8 cellular contexts compared by ENCODE assay signal in genomic region chr12:93677195-93678064, GRCh38. TPM values are rescaled to one million over a fixed set of nuclear protein-coding genes. Genes with fewer than 3 reads are reported as not detected.
DNase-seq lines count a peak whose midpoint lies in the region; ATAC-seq and TF ChIP-seq lines count a peak whose summit lies in the region.

Gene CRADD (plus strand): TSS chr12:93677375.

- peaks cover 31 to 47% (median 41%) of the 10 kb centered on the region in 3 donors for H3K4me1 Mint-ChIP-seq in CD8-positive, alpha-beta memory T cell

- peak within 1 kb of the TSS; percentile 97 for H3K27ac ChIP-seq in CD8-positive, alpha-beta memory T cell (ENCODE audit: low read depth, low read length)
- H3K27ac ChIP-seq in lung (ENCODE audit: low read depth in 1 of 2, low read length in 1 of 2): peak within 1 kb of the TSS; percentile 90 to 98

- peak within 1 kb of the TSS; percentile 99 to 100 (median 100) for H3K27ac Mint-ChIP-seq in CD8-positive, alpha-beta memory T cell

- H3K27me3 Mint-ChIP-seq in CD8-positive, alpha-beta memory T cell: peaks cover 2 to 19% of the 10 kb centered on the region in 2 donors

- no peaks in the 10 kb centered on the region for H3K9me3 Mint-ChIP-seq in CD8-positive, alpha-beta memory T cell

- WGBS in lung, 2 donors: 0% methylated on average over 41 of the region's 41 CpGs

- peak; percentile 75 to 95 (median 94) for DNase-seq in CD8-positive, alpha-beta memory T cell
- DNase-seq in HS-27A (ENCODE audit: low read depth) (peak; percentile 92), NK-92 (lab: John Stamatoyannopoulos, UW; ENCODE audit: unreplicated experiment) (peak; percentile 42), lung (ENCODE audit: low spot score) (peak; percentile 89)
- DNase-seq in activated CD8-positive, alpha-beta memory T cell treated with anti-CD3 and anti-CD28 coated beads for 24 hours: peak; percentile 89
- DNase-seq in effector CD8-positive, alpha-beta T cell (lab: John Stamatoyannopoulos, UW): peak; percentile 80
- peak; percentile 57 to 77 (median 71) for DNase-seq in stimulated activated CD4-positive, alpha-beta T cell treated with anti-CD3 and anti-CD28 coated beads, TNF-alpha, amount 100 ng/mL, for 4 hours (ENCODE audit: low read depth in 3 of 3)

- H3K4me3 Mint-ChIP-seq in CD8-positive, alpha-beta memory T cell: peak within 1 kb of the TSS; percentile 95 to 99 (median 96)

- POLR2A ChIA-PET in CD8-positive, alpha-beta memory T cell (lab: Charles Lee): interaction anchor here (0.5 to 1.4 kb wide), 8 partner anchors 106 to 1797 kb away, joined by 3 to 5 read pairs (median 4); partner anchors contain the start of genes METAP2, MRPL42 and UBE2N

- H3K4me3 ChIP-seq in CD8-positive, alpha-beta memory T cell (ENCODE audit: low read length): peak within 1 kb of the TSS; percentile 75
- peak within 1 kb of the TSS; percentile 62 for H3K4me3 ChIP-seq in lung

- CTCF ChIA-PET in CD8-positive, alpha-beta memory T cell (lab: Charles Lee): interaction anchor here (1.1 to 1.3 kb wide), 2 partner anchors 107 to 424 kb away, joined by 4 to 7 read pairs; no protein-coding TSS in a partner anchor

- peak; percentile 93 for ATAC-seq in GM19467 (IDR thresholded peaks at IDR 0.05; ENCODE audit: unreplicated experiment)
- ATAC-seq in lung (ENCODE audit: insufficient read depth, low FRiP score): peak; percentile 96

- peaks cover 20% of the 10 kb centered on the region for H3K4me1 ChIP-seq in CD8-positive, alpha-beta memory T cell (ENCODE audit: insufficient read depth, low read length)
- peaks cover 0 to 6% of the 10 kb centered on the region in 2 donors for H3K4me1 ChIP-seq in lung (ENCODE audit: control insufficient read depth in 2 of 2, insufficient read depth in 2 of 2, low read length in 2 of 2)

- no peaks in the 10 kb centered on the region for H3K36me3 ChIP-seq in CD8-positive, alpha-beta memory T cell (ENCODE audit: insufficient read depth, low read length)
- H3K36me3 ChIP-seq in lung (ENCODE audit: control insufficient read depth in 2 of 2, insufficient read depth in 2 of 2, low read length in 2 of 2): no peaks in the 10 kb centered on the region

- H3K27me3 ChIP-seq in CD8-positive, alpha-beta memory T cell (ENCODE audit: insufficient read depth, low read length, poor library complexity, severe bottlenecking): no peaks in the 10 kb centered on the region
- H3K27me3 ChIP-seq in lung (ENCODE audit: control insufficient read depth, insufficient read depth): no peaks in the 10 kb centered on the region

- no peak for TF ChIP-seq CTCF in lung (IDR thresholded peaks at IDR 0.05; ENCODE audit: control extremely low read depth, extremely low read depth)

- peaks cover 0 to 31% (median 8%) of the 10 kb centered on the region in 3 donors for H3K36me3 Mint-ChIP-seq in CD8-positive, alpha-beta memory T cell

- no peaks in the 10 kb centered on the region for H3K9me3 ChIP-seq in CD8-positive, alpha-beta memory T cell (ENCODE audit: low read length)
- no peaks in the 10 kb centered on the region for H3K9me3 ChIP-seq in lung (ENCODE audit: control insufficient read depth in 2 of 2, insufficient read depth in 1 of 2, low read length in 1 of 2)

RNA-seq across cellular contexts. Expression of gene CRADD, which starts in this region (rescaled TPM):
- total RNA-seq in CD8-positive, alpha-beta memory T cell: 10 to 100 TPM in 1 of 2 experiments, 1 to 10 TPM in 1; 8.6 to 11.7 TPM
- 13.2 TPM for polyA plus RNA-seq in CD8-positive, alpha-beta memory T cell
- 10 to 100 TPM; 16.8 to 28.9 TPM for total RNA-seq in lung
- 10 to 100 TPM in 1 of 2 donors, 1 to 10 TPM in 1; 6.3 to 16.3 TPM for polyA plus RNA-seq in lung

Comparison
In these comparisons a context has a peak if more than half of its experiments do, and no peak if none do; other contexts are left out.
1. Peak in every context shown above with its lines: DNase-seq, ATAC-seq, H3K4me3 ChIP-seq and H3K27ac ChIP-seq.
2. DNase-seq: peak in every context shown above with its lines; median percentile 94 in CD8-positive, alpha-beta memory T cell; 92 in HS-27A; 89 in activated CD8-positive, alpha-beta memory T cell treated with anti-CD3 and anti-CD28 coated beads for 24 hours; 89 in lung; 80 in effector CD8-positive, alpha-beta T cell; 71 in stimulated activated CD4-positive, alpha-beta T cell treated with anti-CD3 and anti-CD28 coated beads, TNF-alpha, amount 100 ng/mL, for 4 hours; 42 in NK-92.